Comparison of ENCODE assay signal across 1 cellular context in genomic region chr22:41353862-41354575, GRCh38.
A peak's percentile ranks its signal among the peaks of the same experiment; 100 is the strongest.
TF ChIP-seq lines count a peak whose summit lies in the region.

No MANE protein-coding gene starts in this region.

TF ChIP-seq in K562, 482 proteins besides CTCF, POLR2A, EP300 and RAD21 (continues in another document):
- TF ChIP-seq FOXK1 (CRISPR knock-in tag; IDR thresholded peaks at IDR 0.05; ENCODE audit: borderline replicate concordance) (no peak), FOXP1 (CRISPR knock-in tag; IDR thresholded peaks at IDR 0.05) (no peak), TFAP4 (CRISPR knock-in tag; IDR thresholded peaks at IDR 0.05; ENCODE audit: borderline replicate concordance) (no peak), CTBP1 (IDR thresholded peaks at IDR 0.05; ENCODE audit: borderline replicate concordance) (no peak), CAMTA2 (CRISPR knock-in tag; conservative IDR thresholded peaks at IDR 0.05) (no peak), FOSL1 (tag; conservative IDR thresholded peaks at IDR 0.05) (no peak), BHLHE40 (IDR thresholded peaks at IDR 0.05; ENCODE audit: low read length) (0 out of 2 replicates have a peak, but pooled peaks have one; percentile 25), ZNF24 (IDR thresholded peaks at IDR 0.05) (no peak), ATF2 (CRISPR knock-in tag; IDR thresholded peaks at IDR 0.05) (no peak), ETS2 (tag; IDR thresholded peaks at IDR 0.05; ENCODE audit: borderline replicate concordance, poor library complexity, severe bottlenecking) (no peak), MCM7 (IDR thresholded peaks at IDR 0.05) (no peak), ZC3H4 (CRISPR knock-in tag; IDR thresholded peaks at IDR 0.05; ENCODE audit: borderline replicate concordance) (0 out of 2 replicates have a peak, but pooled peaks have one; percentile 29), E2F3 (CRISPR knock-in tag; IDR thresholded peaks at IDR 0.05) (no peak), ZNF407 (IDR thresholded peaks at IDR 0.05; ENCODE audit: low read depth) (no peak), ZNF830 (CRISPR knock-in tag; IDR thresholded peaks at IDR 0.05) (no peak), GABPA (tag; conservative IDR thresholded peaks at IDR 0.05; ENCODE audit: low read depth) (no peak), ZNF766 (CRISPR knock-in tag; conservative IDR thresholded peaks at IDR 0.05) (no peak), PRDM10 (IDR thresholded peaks at IDR 0.05; ENCODE audit: partially characterized antibody) (no peak), THAP7 (CRISPR knock-in tag; IDR thresholded peaks at IDR 0.05) (no peak), TEAD1 (CRISPR knock-in tag; IDR thresholded peaks at IDR 0.05) (no peak), BRF1 (IDR thresholded peaks at IDR 0.05; ENCODE audit: borderline replicate concordance, extremely low read depth, insufficient read length) (no peak), AFF4 (CRISPR knock-in tag; IDR thresholded peaks at IDR 0.05) (no peak), PPARD (CRISPR knock-in tag; IDR thresholded peaks at IDR 0.05) (no peak), ZBTB17 (CRISPR knock-in tag; IDR thresholded peaks at IDR 0.05) (no peak), MNT (conservative IDR thresholded peaks at IDR 0.05) (0 out of 4 replicates have a peak, but pooled peaks of 1 of the 2 experiments have one; percentile 25), SAFB (IDR thresholded peaks at IDR 0.05; ENCODE audit: borderline replicate concordance, low read depth, low read length) (no peak), ZFP36 (IDR thresholded peaks at IDR 0.05; ENCODE audit: low read depth, low read length, partially characterized antibody) (no peak), HEY1 (CRISPR knock-in tag; IDR thresholded peaks at IDR 0.05; ENCODE audit: borderline replicate concordance) (no peak), SAP30 (IDR thresholded peaks at IDR 0.05; ENCODE audit: borderline replicate concordance, insufficient read depth, low read depth, low read length, poor library complexity, severe bottlenecking) (no peak), ESRRB (CRISPR knock-in tag; IDR thresholded peaks at IDR 0.05; ENCODE audit: borderline replicate concordance) (no peak), TFE3 (CRISPR knock-in tag; IDR thresholded peaks at IDR 0.05) (no peak)
- TF ChIP-seq, protein P1, sequence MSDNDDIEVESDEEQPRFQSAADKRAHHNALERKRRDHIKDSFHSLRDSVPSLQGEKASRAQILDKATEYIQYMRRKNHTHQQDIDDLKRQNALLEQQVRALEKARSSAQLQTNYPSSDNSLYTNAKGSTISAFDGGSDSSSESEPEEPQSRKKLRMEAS (CRISPR knock-in tag; IDR thresholded peaks at IDR 0.05) = peak; percentile 58
